8 cellular contexts compared by ENCODE assay signal in genomic region chr2:240586198-240586918, GRCh38. TPM values are rescaled to one million over a fixed set of nuclear protein-coding genes. Genes with fewer than 3 reads are reported as not detected.
DNase-seq lines count a peak whose midpoint lies in the region; ATAC-seq and TF ChIP-seq lines count a peak whose summit lies in the region.

TSS of gene CAPN10 (plus strand) at chr2:240586734. CDS start at chr2:240586912, 178 bp downstream.

- no peaks in the 10 kb centered on the region for H3K27me3 Mint-ChIP-seq in activated B cell treated with CpG ODN at 0.5 μM for 24 hours

- intact Hi-C loops in activated B cell treated with CpG ODN at 0.5 μM for 24 hours (cut with micrococcal nuclease) = loop anchor here (1.0 to 2.0 kb wide), 5 partner anchors 21 to 246 kb away; partner anchors contain the start of gene GPC1

- H3K4me3 Mint-ChIP-seq in activated B cell treated with CpG ODN at 0.5 μM for 24 hours = peak within 1 kb of the TSS; percentile 95

- no peaks in the 10 kb centered on the region for H3K9me3 Mint-ChIP-seq in activated B cell treated with CpG ODN at 0.5 μM for 24 hours

- peaks cover 58% of the 10 kb centered on the region for H3K4me1 Mint-ChIP-seq in activated B cell treated with CpG ODN at 0.5 μM for 24 hours

- TF ChIP-seq CTCF in activated B cell treated with CpG ODN at 0.5 μM for 24 hours (IDR thresholded peaks at IDR 0.05) = no peak

- peak within 1 kb of the TSS; percentile 92 for H3K27ac ChIP-seq in caudate nucleus (ENCODE audit: low read depth, low read length)

- H3K27ac Mint-ChIP-seq in activated B cell treated with CpG ODN at 0.5 μM for 24 hours = peak within 1 kb of the TSS; percentile 96

- POLR2A ChIA-PET in activated B cell treated with CpG ODN at 0.5 μM for 24 hours (lab: Charles Lee) = interaction anchor here (0.8 to 6.3 kb wide), 14 partner anchors 9 to 1185 kb away, joined by 3 to 536 read pairs (median 4); partner anchors contain the start of genes ANKMY1, DUSP28, HDAC4 and ING5

- in situ Hi-C loops in GM18951 (cut with MboI; ENCODE audit: low sequenced_read_pairs, unreplicated experiment) = no loop called here

- peak; percentile 78 for TF ChIP-seq POLR2A in GM18951 (IDR thresholded peaks at IDR 0.05; ENCODE audit: extremely low read depth, insufficient read depth, insufficient read length)

- CTCF ChIA-PET in activated B cell treated with CpG ODN at 0.5 μM for 24 hours (lab: Charles Lee) = interaction anchor here (1.0 to 4.1 kb wide), 5 partner anchors 17 to 72 kb away, joined by 3 to 52 read pairs (median 11); partner anchors contain the start of gene RNPEPL1

- DNase-seq in AG08395 (ENCODE audit: low spot score) (peak; percentile 98), NCI-H345 (lab: John Stamatoyannopoulos, UW) (peak; percentile 97), activated B cell treated with CpG ODN at 0.5 μM for 24 hours (peak; percentile 96), caudate nucleus (lab: John Stamatoyannopoulos, UW) (peak; percentile 63 to 99 (median 97)), iris pigment epithelial cell (ENCODE audit: low read depth) (peak; percentile 95)
- peak; percentile 95 for DNase-seq in stimulated activated CD4-positive, alpha-beta T cell treated with anti-CD3 and anti-CD28 coated beads, Interleukin-12 subunit alpha, Interleukin-12 subunit beta, amount 100 ng/mL, for 4 hours

- ATAC-seq in HG03196 (IDR thresholded peaks at IDR 0.05; ENCODE audit: unreplicated experiment) = peak; percentile 60
- ATAC-seq in activated B cell treated with CpG ODN at 0.5 μM for 24 hours (ENCODE audit: low read depth) = peak; percentile 71

- H3K36me3 Mint-ChIP-seq in activated B cell treated with CpG ODN at 0.5 μM for 24 hours (ENCODE audit: low read depth) = peaks cover 43% of the 10 kb centered on the region

RNA-seq across cellular contexts. Expression of gene CAPN10, which starts in this region (rescaled TPM):
- total RNA-seq in activated B cell treated with CpG ODN at 0.5 μM for 24 hours = 55.2 and 61.8 TPM in 2 replicates

Comparison
In these comparisons a context has a peak if more than half of its experiments do, and no peak if none do; other contexts are left out.
1. Peak in every context shown above with its lines: DNase-seq, ATAC-seq and H3K27ac ChIP-seq.